Comparison of ENCODE assay signal across 18 cellular contexts in genomic region chr2:7588295-7588694, GRCh38.
DNase-seq lines count a peak whose midpoint lies in the region; ATAC-seq and TF ChIP-seq lines count a peak whose summit lies in the region.
"Had no signal": no experiment of that assay in that cellular context is flagged by ENCODE, and none has a peak within 500 bp of the region (broad histone marks: within the 10 kb centered on the region; RNA-seq: fewer than 3 reads in every experiment).

No MANE protein-coding gene starts in this region.

- H3K4me1 Mint-ChIP-seq in activated T-cell treated with anti-CD3 and anti-CD28 coated beads, Interleukin-2, amount 50 U/mL, for 4 hours (ENCODE audit: low read depth) = peaks cover 20% of the 10 kb centered on the region
- peaks cover 41% of the 10 kb centered on the region for H3K4me1 Mint-ChIP-seq in activated naive CD8-positive, alpha-beta T cell treated with anti-CD3 and anti-CD28 coated beads, Interleukin-2, amount 50 U/mL, for 24 hours
- peaks cover 36% of the 10 kb centered on the region for H3K4me1 Mint-ChIP-seq in stimulated activated naive CD8-positive, alpha-beta T cell treated with anti-CD3 and anti-CD28 coated beads, Interleukin-15, Interleukin-2, amounts not matched to agents 100 ng/mL and 50 ng/mL, for 24 hours (ENCODE audit: low read depth)

- H3K27me3 Mint-ChIP-seq in activated T-cell treated with anti-CD3 and anti-CD28 coated beads, Interleukin-2, amount 50 U/mL, for 4 hours (ENCODE audit: low read depth) = no peaks in the 10 kb centered on the region
- H3K27me3 Mint-ChIP-seq in activated naive CD8-positive, alpha-beta T cell treated with anti-CD3 and anti-CD28 coated beads, Interleukin-2, amount 50 U/mL, for 24 hours = no peaks in the 10 kb centered on the region
- H3K27me3 Mint-ChIP-seq in stimulated activated naive CD8-positive, alpha-beta T cell treated with anti-CD3 and anti-CD28 coated beads, Interleukin-15, Interleukin-2, amounts not matched to agents 100 ng/mL and 50 ng/mL, for 24 hours = no peaks in the 10 kb centered on the region

- H3K36me3 Mint-ChIP-seq in activated T-cell treated with anti-CD3 and anti-CD28 coated beads, Interleukin-2, amount 50 U/mL, for 4 hours (ENCODE audit: insufficient read depth) = no peaks in the 10 kb centered on the region
- peaks cover 1% of the 10 kb centered on the region for H3K36me3 Mint-ChIP-seq in activated naive CD8-positive, alpha-beta T cell treated with anti-CD3 and anti-CD28 coated beads, Interleukin-2, amount 50 U/mL, for 24 hours (ENCODE audit: low read depth)
- no peaks in the 10 kb centered on the region for H3K36me3 Mint-ChIP-seq in stimulated activated naive CD8-positive, alpha-beta T cell treated with anti-CD3 and anti-CD28 coated beads, Interleukin-15, Interleukin-2, amounts not matched to agents 100 ng/mL and 50 ng/mL, for 24 hours (ENCODE audit: low read depth)
- H3K36me3 Mint-ChIP-seq: CD14-positive monocyte had no signal

- TF ChIP-seq POLR2A in NB4 (IDR thresholded peaks at IDR 0.05; ENCODE audit: extremely low read depth, insufficient read length) (no peak), erythroblast (IDR thresholded peaks at IDR 0.05; ENCODE audit: low read length) (no peak), spleen (IDR thresholded peaks at IDR 0.05) (no peak)

- TF ChIP-seq CTCF in NB4 (IDR thresholded peaks at IDR 0.05; ENCODE audit: low read depth, low read length) (no peak), spleen (IDR thresholded peaks at IDR 0.05 in 8 of 11, conservative IDR thresholded peaks at IDR 0.05 in 3 of 11) (no peak)

- H3K27me3 ChIP-seq in spleen (replicated peaks in 1 of 7) = no peaks in the 10 kb centered on the region
- H3K27me3 ChIP-seq: esophagus squamous epithelium, suprapubic skin had no signal

- 66 to 80% (median 74%) methylated on average over 5 of the region's 5 CpGs for WGBS in spleen, 5 donors

- DNase-seq in activated T-cell treated with anti-CD3 and anti-CD28 coated beads, Interleukin-2, amount 50 U/mL, for 4 hours = no peak
- DNase-seq in activated T-cell treated with anti-CD3 and anti-CD28 coated beads, Interleukin-2, amount 50 U/mL, for 1 hour = no peak
- peak; percentile 7 for DNase-seq in NB4 (ENCODE audit: low read depth)
- DNase-seq in activated naive CD8-positive, alpha-beta T cell treated with anti-CD3 and anti-CD28 coated beads, Interleukin-2, amount 50 U/mL, for 24 hours = no peak
- DNase-seq in erythroblast (lab: John Stamatoyannopoulos, UW) = no peak
- DNase-seq in spleen = no peak
- DNase-seq: activated CD4-positive, CD25-positive, alpha-beta regulatory T cell treated with anti-CD3 and anti-CD28 coated beads, Interleukin-2, amount 50 U/mL, for 72 hours; effector CD8-positive, alpha-beta T cell; esophagus squamous epithelium; kidney; lower lobe of right lung; NCI-H2171; NCI-H526 treated with DMSO at 0.1 percent for 48 hours had no signal

- H3K9me3 Mint-ChIP-seq in activated T-cell treated with anti-CD3 and anti-CD28 coated beads, Interleukin-2, amount 50 U/mL, for 4 hours = no peaks in the 10 kb centered on the region
- H3K9me3 Mint-ChIP-seq in activated naive CD8-positive, alpha-beta T cell treated with anti-CD3 and anti-CD28 coated beads, Interleukin-2, amount 50 U/mL, for 24 hours = peaks cover 13% of the 10 kb centered on the region
- H3K9me3 Mint-ChIP-seq in stimulated activated naive CD8-positive, alpha-beta T cell treated with anti-CD3 and anti-CD28 coated beads, Interleukin-15, Interleukin-2, amounts not matched to agents 100 ng/mL and 50 ng/mL, for 24 hours = peaks cover 4% of the 10 kb centered on the region

- no peaks in the 10 kb centered on the region for H3K36me3 ChIP-seq in spleen
- H3K36me3 ChIP-seq: esophagus squamous epithelium, HAP-1, lower lobe of right lung, suprapubic skin had no signal

- intact Hi-C loops in spleen (cut with DNase I; ENCODE audit: low total_unique reads) = no loop called here

- no peak overlapping the region for H3K4me3 Mint-ChIP-seq in activated T-cell treated with anti-CD3 and anti-CD28 coated beads, Interleukin-2, amount 50 U/mL, for 4 hours
- H3K4me3 Mint-ChIP-seq in activated naive CD8-positive, alpha-beta T cell treated with anti-CD3 and anti-CD28 coated beads, Interleukin-2, amount 50 U/mL, for 24 hours = no peak overlapping the region
- H3K4me3 Mint-ChIP-seq in stimulated activated naive CD8-positive, alpha-beta T cell treated with anti-CD3 and anti-CD28 coated beads, Interleukin-15, Interleukin-2, amounts not matched to agents 100 ng/mL and 50 ng/mL, for 24 hours = no peak overlapping the region
- H3K4me3 Mint-ChIP-seq: CD14-positive monocyte had no signal

- no peak overlapping the region for H3K27ac ChIP-seq in spleen
- H3K27ac ChIP-seq: esophagus squamous epithelium, lower lobe of right lung, suprapubic skin had no signal

- H3K4me1 ChIP-seq in spleen = no peaks in the 10 kb centered on the region
- H3K4me1 ChIP-seq: esophagus squamous epithelium, HAP-1, lower lobe of right lung, suprapubic skin had no signal

- H3K4me3 ChIP-seq in NB4 (ENCODE audit: low read depth, low read length) (no peak overlapping the region), spleen (no peak overlapping the region)
- H3K4me3 ChIP-seq: esophagus squamous epithelium, HAP-1, lower lobe of right lung, suprapubic skin had no signal

- H3K9me3 ChIP-seq in spleen = no peaks in the 10 kb centered on the region
- H3K9me3 ChIP-seq: esophagus squamous epithelium, HAP-1, lower lobe of right lung, suprapubic skin had no signal

- H3K27ac Mint-ChIP-seq in activated naive CD8-positive, alpha-beta T cell treated with anti-CD3 and anti-CD28 coated beads, Interleukin-2, amount 50 U/mL, for 24 hours = peak overlapping the region; percentile 1
- peak overlapping the region; percentile 80 for H3K27ac Mint-ChIP-seq in stimulated activated naive CD8-positive, alpha-beta T cell treated with anti-CD3 and anti-CD28 coated beads, Interleukin-15, Interleukin-2, amounts not matched to agents 100 ng/mL and 50 ng/mL, for 24 hours
- H3K27ac Mint-ChIP-seq: CD14-positive monocyte, progenitor cell of endocrine pancreas had no signal

- peak; percentile 76 to 88 for ATAC-seq in activated T-cell treated with anti-CD3 and anti-CD28 coated beads, Interleukin-2, amount 50 U/mL, for 4 hours
- ATAC-seq in activated naive CD8-positive, alpha-beta T cell treated with anti-CD3 and anti-CD28 coated beads, Interleukin-2, amount 50 U/mL, for 24 hours = peak; percentile 85
- ATAC-seq: lower lobe of right lung had no signal
